In genomic region chr4:40763228-40763716, GRCh38 we compare ENCODE assay signal across 8 cellular contexts. TPM values are rescaled to one million over a fixed set of nuclear protein-coding genes. Genes with fewer than 3 reads are reported as not detected.
DNase-seq lines count a peak whose midpoint lies in the region; ATAC-seq lines count a peak whose summit lies in the region.

No MANE protein-coding gene starts in this region.

- intact Hi-C loops in right cardiac atrium (cut with DNase I), result no loop called here

- H3K27ac ChIP-seq in right cardiac atrium (ENCODE audit: low read length), result no peak overlapping the region

- DNase-seq in GM04504 (ENCODE audit: low read depth) (peak; percentile 40), adipocyte (ENCODE audit: low read depth) (peak; percentile 78), NCI-H1092 treated with DMSO at 0.1 percent for 48 hours (lab: John Stamatoyannopoulos, UW) (no peak), right cardiac atrium (no peak), NCI-H1694 treated with DMSO at 0.1 percent for 48 hours (lab: John Stamatoyannopoulos, UW) (no peak), ureter (ENCODE audit: low spot score) (no peak)

- H3K27me3 ChIP-seq in adipocyte (replicated peaks; ENCODE audit: control insufficient read depth, insufficient read depth, low read length) (peaks cover 4% of the 10 kb centered on the region), right cardiac atrium (ENCODE audit: control insufficient read depth, insufficient read depth) (no peaks in the 10 kb centered on the region)

- H3K9me3 ChIP-seq in adipocyte (ENCODE audit: control insufficient read depth, low read length), result no peaks in the 10 kb centered on the region
- no peaks in the 10 kb centered on the region for H3K9me3 ChIP-seq in right cardiac atrium (ENCODE audit: control insufficient read depth, low read length)

- H3K9ac ChIP-seq in adipocyte (ENCODE audit: low read length), result no peak overlapping the region

- H3K4me1 ChIP-seq in adipocyte (ENCODE audit: control insufficient read depth, insufficient read depth, low read length), result no peaks in the 10 kb centered on the region
- H3K4me1 ChIP-seq in right cardiac atrium (ENCODE audit: control insufficient read depth, insufficient read depth, low read length), result no peaks in the 10 kb centered on the region

- H3K36me3 ChIP-seq in adipocyte (ENCODE audit: control insufficient read depth, insufficient read depth, low read length, severe bottlenecking), result no peaks in the 10 kb centered on the region

- ATAC-seq in GM21367 (IDR thresholded peaks at IDR 0.05; ENCODE audit: unreplicated experiment) (peak; percentile 96), HG03521 (IDR thresholded peaks at IDR 0.05; ENCODE audit: unreplicated experiment) (peak; percentile 99), right cardiac atrium (no peak)

- H3K4me3 ChIP-seq in adipocyte (ENCODE audit: low read length) (no peak overlapping the region), right cardiac atrium (ENCODE audit: low read length) (no peak overlapping the region)

- 73% methylated on average over 3 of the region's 3 CpGs for WGBS in right cardiac atrium

RNA-seq across cellular contexts. Expression of gene NSUN7, which starts 13.5 kb away (rescaled TPM):
- total RNA-seq in right cardiac atrium (1 to 10 TPM; 4.2 to 6.4 (median 5.3) TPM), ureter (8.5 TPM)
- 2.2 TPM for polyA plus RNA-seq in right cardiac atrium

Comparison
In these comparisons a context has a peak if more than half of its experiments do, and no peak if none do; other contexts are left out.
1. DNase-seq: peak in GM04504 (single experiment) and adipocyte (single experiment); none in NCI-H1092 treated with DMSO at 0.1 percent for 48 hours (single experiment), right cardiac atrium (0 of 3), NCI-H1694 treated with DMSO at 0.1 percent for 48 hours (single experiment) and ureter (single experiment).
2. ATAC-seq: peak in GM21367 (single experiment) and HG03521 (single experiment); none in right cardiac atrium (0 of 2).